ENCODE assay signal across 1 cellular context in genomic region chr6:75632247-75632646, GRCh38.
TF ChIP-seq lines count a peak whose summit lies in the region.

No MANE protein-coding gene starts in this region.

TF ChIP-seq in GM23338, 12 proteins besides CTCF, POLR2A, EP300 and RAD21 (continued from another document):
- TF ChIP-seq ZNF462 (CRISPR knock-in tag; IDR thresholded peaks at IDR 0.05) (no peak), ZNF114 (CRISPR knock-in tag; IDR thresholded peaks at IDR 0.05) (no peak), STAT1 (IDR thresholded peaks at IDR 0.05; ENCODE audit: unreplicated experiment) (no peak), EZH2 (IDR thresholded peaks at IDR 0.05; ENCODE audit: low read depth, unreplicated experiment) (no peak), CREB1 (CRISPR knock-in tag; IDR thresholded peaks at IDR 0.05; ENCODE audit: low read depth) (no peak), NANOG (IDR thresholded peaks at IDR 0.05; ENCODE audit: borderline replicate concordance) (no peak), ZNF331 (CRISPR knock-in tag; IDR thresholded peaks at IDR 0.05; ENCODE audit: low read depth) (no peak), EZH2phosphoT487 (IDR thresholded peaks at IDR 0.05; ENCODE audit: unreplicated experiment) (no peak), JUNB (IDR thresholded peaks at IDR 0.05; ENCODE audit: unreplicated experiment) (no peak)
- TF ChIP-seq, protein P1, sequence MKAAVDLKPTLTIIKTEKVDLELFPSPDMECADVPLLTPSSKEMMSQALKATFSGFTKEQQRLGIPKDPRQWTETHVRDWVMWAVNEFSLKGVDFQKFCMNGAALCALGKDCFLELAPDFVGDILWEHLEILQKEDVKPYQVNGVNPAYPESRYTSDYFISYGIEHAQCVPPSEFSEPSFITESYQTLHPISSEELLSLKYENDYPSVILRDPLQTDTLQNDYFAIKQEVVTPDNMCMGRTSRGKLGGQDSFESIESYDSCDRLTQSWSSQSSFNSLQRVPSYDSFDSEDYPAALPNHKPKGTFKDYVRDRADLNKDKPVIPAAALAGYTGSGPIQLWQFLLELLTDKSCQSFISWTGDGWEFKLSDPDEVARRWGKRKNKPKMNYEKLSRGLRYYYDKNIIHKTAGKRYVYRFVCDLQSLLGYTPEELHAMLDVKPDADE (IDR thresholded peaks at IDR 0.05) = no peak
